13 cellular contexts compared by ENCODE assay signal in genomic region chr11:64687204-64687603, GRCh38. TPM values are rescaled to one million over a fixed set of nuclear protein-coding genes. Genes with fewer than 3 reads are reported as not detected.
DNase-seq lines count a peak whose midpoint lies in the region; ATAC-seq, FAIRE-seq and TF ChIP-seq lines count a peak whose summit lies in the region.
"Had no signal": no experiment of that assay in that cellular context is flagged by ENCODE, and none has a peak within 500 bp of the region (broad histone marks: within the 10 kb centered on the region; RNA-seq: fewer than 3 reads in every experiment).

No MANE protein-coding gene starts in this region.

- H3K79me2 ChIP-seq in HepG2 (ENCODE audit: insufficient read depth, low read length), result no peaks in the 10 kb centered on the region

- TF ChIP-seq EP300 in HepG2 (IDR thresholded peaks at IDR 0.05; ENCODE audit: low read depth in 2 of 2, low read length in 2 of 2), result no peak
- no peak for TF ChIP-seq EP300 in HepG2 (CRISPR knock-in tag; IDR thresholded peaks at IDR 0.05; ENCODE audit: borderline replicate concordance)

- no peak overlapping the region for H3K27ac Mint-ChIP-seq in MCF 10A (ENCODE audit: low read depth, unreplicated experiment)
- H3K27ac Mint-ChIP-seq: activated CD4-positive, alpha-beta T cell treated with anti-CD3 and anti-CD28 coated beads, Interleukin-2, amount 10 ng/mL, durations not matched to agents 24 days and 14 days had no signal

- H3K9ac ChIP-seq in HepG2 (ENCODE audit: insufficient read depth, low read depth, low read length), result no peak overlapping the region

- DNase-seq in right lobe of liver, result no peak
- DNase-seq in HepG2 (ENCODE audit: low spot score), result no peak
- peak; percentile 89 to 99 (median 97) for DNase-seq in head of caudate nucleus
- peak; percentile 91 for DNase-seq in occipital lobe (lab: John Stamatoyannopoulos, UW)
- DNase-seq in NCI-H1930 (lab: John Stamatoyannopoulos, UW), result no peak
- no peak for DNase-seq in NCI-H2029 (lab: John Stamatoyannopoulos, UW)
- no peak for DNase-seq in 8988T
- DNase-seq in MCF 10A (ENCODE audit: unreplicated experiment), result no peak
- DNase-seq: activated CD4-positive, alpha-beta T cell treated with anti-CD3 and anti-CD28 coated beads, Interleukin-2, amount 10 ng/mL, durations not matched to agents 24 days and 14 days; KG1; PC-9 had no signal

- BruUV-seq in HepG2 (replicated peaks; lab: Mats Ljungman, UMichigan), result no TSS peak
- BruUV-seq in MCF 10A (replicated peaks; lab: Mats Ljungman, UMichigan), result no TSS peak

- 11% methylated on average over 3 of the region's 6 CpGs for WGBS in right lobe of liver (ENCODE audit: insufficient coverage, low coverage, low lambda C conversion rate, missing lambda C conversion rate)
- WGBS in HepG2 (ENCODE audit: low lambda C conversion rate), result 4% methylated on average over 5 of the region's 6 CpGs

- no peak for TF ChIP-seq RAD21 in HepG2 (CRISPR knock-in tag; IDR thresholded peaks at IDR 0.05)

- ATAC-seq in right lobe of liver, result peak in 3 of 4 donors; percentile 5 to 41 (median 21)
- ATAC-seq in HepG2, result no peak

- H4K20me1 ChIP-seq in HepG2 (ENCODE audit: insufficient read depth, low read length), result no peaks in the 10 kb centered on the region

- H3K4me1 Mint-ChIP-seq in MCF 10A (ENCODE audit: insufficient read depth, unreplicated experiment), result peaks cover 13% of the 10 kb centered on the region

- H3K36me3 Mint-ChIP-seq in MCF 10A (ENCODE audit: insufficient read depth, unreplicated experiment), result peaks cover 6% of the 10 kb centered on the region

- in situ Hi-C loops in HepG2 (cut with HindIII; ENCODE audit: extremely low pct_ligation_motif_present, low pct_unique_long_range_greater_than_20kb), result no loop called here

- H3K27ac ChIP-seq in right lobe of liver, result no peak overlapping the region
- H3K27ac ChIP-seq in HepG2 (ENCODE audit: extremely low read length, insufficient read depth, low read length), result no peak overlapping the region
- H3K27ac ChIP-seq: PC-9 had no signal

- TF ChIP-seq CTCF in right lobe of liver (IDR thresholded peaks at IDR 0.05), result no peak
- TF ChIP-seq CTCF in HepG2 (CRISPR knock-in tag; IDR thresholded peaks at IDR 0.05), result no peak
- no peak for TF ChIP-seq CTCF in MCF 10A (IDR thresholded peaks at IDR 0.05; ENCODE audit: unreplicated experiment)

- POLR2A ChIA-PET in HepG2 (lab: Yijun Ruan, JAX), result no interaction called here
- POLR2A ChIA-PET in MCF 10A (lab: Yijun Ruan, JAX), result no interaction called here

- H3K9me3 Mint-ChIP-seq in MCF 10A (ENCODE audit: unreplicated experiment), result no peaks in the 10 kb centered on the region
- H3K9me3 Mint-ChIP-seq: activated CD4-positive, alpha-beta T cell treated with anti-CD3 and anti-CD28 coated beads, Interleukin-2, amount 10 ng/mL, durations not matched to agents 24 days and 14 days had no signal

- no peak overlapping the region for H3K4me3 ChIP-seq in right lobe of liver
- H3K4me3 ChIP-seq in HepG2 (replicated peaks in 1 of 3; ENCODE audit: insufficient read depth in 1 of 3, low read depth in 2 of 3, low read length in 3 of 3), result no peak overlapping the region
- H3K4me3 ChIP-seq: PC-9 had no signal

- H3K4me1 ChIP-seq in right lobe of liver, result peaks cover 0 to 9% (median 2%) of the 10 kb centered on the region in 4 donors
- H3K4me1 ChIP-seq in HepG2 (ENCODE audit: insufficient read depth, low read length), result no peaks in the 10 kb centered on the region; the same call in 1 of the 2 replicates

- H3K27me3 Mint-ChIP-seq in MCF 10A (ENCODE audit: insufficient read depth, unreplicated experiment), result peaks cover 35% of the 10 kb centered on the region

- CTCF ChIA-PET in HepG2 (lab: Yijun Ruan, JAX; ENCODE audit: low intra/inter-chr PET ratio, low total read pairs), result interaction anchor here (1.6 kb wide), 1 partner anchor 238 kb away, joined by 4 read pairs; no protein-coding TSS in a partner anchor
- CTCF ChIA-PET in MCF 10A (lab: Yijun Ruan, JAX), result interaction anchor here (0.7 to 3.6 kb wide), 3 partner anchors 13 to 49 kb away, joined by 3 to 44 read pairs (median 8); no protein-coding TSS in a partner anchor

- intact Hi-C loops in right lobe of liver (cut with DNase I) (loop anchor here in 1 of 2 donors (10.0 kb wide), 1 partner anchor 78 kb away; no protein-coding TSS in a partner anchor), HepG2 (cut with micrococcal nuclease; ENCODE audit: unreplicated experiment) (no loop called here), head of caudate nucleus (cut with DNase I) (loop anchor here (5.0 kb wide), 1 partner anchor 35 kb away; no protein-coding TSS in a partner anchor), MCF 10A (cut with micrococcal nuclease) (no loop called here)

- H3K4me3 Mint-ChIP-seq in MCF 10A (ENCODE audit: unreplicated experiment), result no peak overlapping the region
- H3K4me3 Mint-ChIP-seq: activated CD4-positive, alpha-beta T cell treated with anti-CD3 and anti-CD28 coated beads, Interleukin-2, amount 10 ng/mL, durations not matched to agents 24 days and 14 days had no signal

- no peaks in the 10 kb centered on the region for H3K27me3 ChIP-seq in right lobe of liver
- H3K27me3 ChIP-seq in HepG2 (ENCODE audit: control insufficient read depth in 1 of 2, insufficient read depth in 2 of 2, low read length in 2 of 2), result peaks cover 11 to 79% of the 10 kb centered on the region in 2 experiments; a peak in 4 of 5 replicates

- H3K4me2 ChIP-seq in HepG2 (ENCODE audit: low read depth, low read length), result no peak overlapping the region
- H3K4me2 ChIP-seq: PC-9 had no signal

- no peak for TF ChIP-seq POLR2A in right lobe of liver (IDR thresholded peaks at IDR 0.05)
- no peak for TF ChIP-seq POLR2A in HepG2 (IDR thresholded peaks at IDR 0.05; ENCODE audit: insufficient read depth in 1 of 2, low read depth in 2 of 2, low read length in 2 of 2)

- H3K36me3 ChIP-seq in right lobe of liver (no peaks in the 10 kb centered on the region), HepG2 (replicated peaks in 1 of 2; ENCODE audit: control insufficient read depth in 1 of 2, insufficient read depth in 2 of 2, low read length in 2 of 2) (no peaks in the 10 kb centered on the region)

- H3K9me3 ChIP-seq in right lobe of liver (no peaks in the 10 kb centered on the region), HepG2 (ENCODE audit: low read length) (no peaks in the 10 kb centered on the region)

- no peak overlapping the region for H2AFZ ChIP-seq in HepG2 (ENCODE audit: low read length)
- H2AFZ ChIP-seq: PC-9 had no signal

- FAIRE-seq in HepG2 (lab: Jason Lieb, UNC), result no peak
- FAIRE-seq: bronchial epithelial cell had no signal

RNA-seq across cellular contexts. Expression of gene NRXN2, which starts 35.8 kb away (rescaled TPM):
- 1 to 10 TPM; 1.6 to 7.7 (median 2.3) TPM for total RNA-seq in right lobe of liver
- not detected in 2 replicates for total RNA-seq in HepG2 (2016; rRNA removed; fragmentation: Illumina TruSeq; extraction: Trizol)
- not detected in 2 replicates for total RNA-seq in HepG2 (2016; cell fraction: cytosol; rRNA removed; fragmentation: Illumina TruSeq; extraction: Trizol; ENCODE audit: low read depth)
- total RNA-seq in HepG2 (2016; cell fraction: insoluble cytoplasmic fraction; rRNA removed; fragmentation: Illumina TruSeq; extraction: Trizol), result not detected in 2 replicates
- total RNA-seq in HepG2 (2016; cell fraction: membrane; rRNA removed; fragmentation: Illumina TruSeq; extraction: Trizol), result not detected in 2 replicates
- total RNA-seq in HepG2 (2016; cell fraction: nucleus; rRNA removed; fragmentation: Illumina TruSeq; extraction: Trizol), result not detected in 2 replicates
- 0.03 TPM in 1 of 2 replicates, not detected in the other for polyA plus RNA-seq in HepG2 (2011; rRNA removed)
- 0.08 and 0.14 TPM in 2 replicates for polyA plus RNA-seq in HepG2 (2011; cell fraction: cytosol; rRNA removed)
- polyA plus RNA-seq in HepG2 (2011; cell fraction: nucleus; rRNA removed), result 0.13 TPM in 1 of 2 replicates, not detected in the other
- 0.32 and 0.42 TPM in 2 replicates for polyA plus RNA-seq in HepG2 (2012)
- polyA plus RNA-seq in HepG2 (2016; cell fraction: cytosol; fragmentation: Illumina TruSeq; extraction: Trizol; ENCODE audit: low read depth), result not detected in 2 replicates
- polyA plus RNA-seq in HepG2 (2016; cell fraction: insoluble cytoplasmic fraction; fragmentation: Illumina TruSeq; extraction: Trizol; ENCODE audit: low read depth), result 0.07 TPM in 1 of 2 replicates, not detected in the other
- polyA plus RNA-seq in HepG2 (2016; cell fraction: membrane; fragmentation: Illumina TruSeq; extraction: Trizol; ENCODE audit: low read depth), result not detected in 2 replicates
- not detected in 2 replicates for polyA plus RNA-seq in HepG2 (2016; cell fraction: nucleus; fragmentation: Illumina TruSeq; extraction: Trizol; ENCODE audit: insufficient read depth, low read depth)
- 1.9 TPM in 1 of 2 replicates, not detected in the other for polyA minus RNA-seq in HepG2 (2011; rRNA and poly(A)+ RNA removed; ENCODE audit: low replicate concordance)
- polyA minus RNA-seq in HepG2 (2011; cell fraction: cytosol; rRNA and poly(A)+ RNA removed), result not detected in 2 replicates
- not detected in 2 replicates for polyA minus RNA-seq in HepG2 (2011; cell fraction: nucleus; rRNA and poly(A)+ RNA removed)
- 219 TPM for total RNA-seq in occipital lobe
- not detected in 2 replicates for total RNA-seq in MCF 10A (2022)
- total RNA-seq: bronchial epithelial cell, epithelial cell of proximal tubule, PC-9 had no signal

RNA-seq across cellular contexts. Expression of gene RASGRP2, which starts 56.7 kb away (rescaled TPM):
- total RNA-seq in right lobe of liver, result 1 to 10 TPM; 1.6 to 8.1 (median 3.2) TPM
- not detected in 2 replicates for total RNA-seq in HepG2 (2016; rRNA removed; fragmentation: Illumina TruSeq; extraction: Trizol)
- total RNA-seq in HepG2 (2016; cell fraction: cytosol; rRNA removed; fragmentation: Illumina TruSeq; extraction: Trizol; ENCODE audit: low read depth), result not detected in 2 replicates
- total RNA-seq in HepG2 (2016; cell fraction: insoluble cytoplasmic fraction; rRNA removed; fragmentation: Illumina TruSeq; extraction: Trizol), result not detected in 2 replicates
- not detected in 2 replicates for total RNA-seq in HepG2 (2016; cell fraction: membrane; rRNA removed; fragmentation: Illumina TruSeq; extraction: Trizol)
- total RNA-seq in HepG2 (2016; cell fraction: nucleus; rRNA removed; fragmentation: Illumina TruSeq; extraction: Trizol), result not detected in 2 replicates
- polyA plus RNA-seq in HepG2 (2011; rRNA removed), result 0.18 and 0.61 TPM in 2 replicates
- polyA plus RNA-seq in HepG2 (2011; cell fraction: cytosol; rRNA removed), result 0.23 TPM in 2 replicates
- 0.54 and 1.5 TPM in 2 replicates for polyA plus RNA-seq in HepG2 (2011; cell fraction: nucleus; rRNA removed)
- polyA plus RNA-seq in HepG2 (2012), result 0.38 TPM in 1 of 2 replicates, not detected in the other
- 0.26 and 0.27 TPM in 2 replicates for polyA plus RNA-seq in HepG2 (2016; cell fraction: cytosol; fragmentation: Illumina TruSeq; extraction: Trizol; ENCODE audit: low read depth)
- not detected in 2 replicates for polyA plus RNA-seq in HepG2 (2016; cell fraction: insoluble cytoplasmic fraction; fragmentation: Illumina TruSeq; extraction: Trizol; ENCODE audit: low read depth)
- 0.30 TPM in 1 of 2 replicates, not detected in the other for polyA plus RNA-seq in HepG2 (2016; cell fraction: membrane; fragmentation: Illumina TruSeq; extraction: Trizol; ENCODE audit: low read depth)
- polyA plus RNA-seq in HepG2 (2016; cell fraction: nucleus; fragmentation: Illumina TruSeq; extraction: Trizol; ENCODE audit: insufficient read depth, low read depth), result not detected in 2 replicates
- 0.28 TPM in 1 of 2 replicates, not detected in the other for polyA minus RNA-seq in HepG2 (2011; rRNA and poly(A)+ RNA removed; ENCODE audit: low replicate concordance)
- not detected in 2 replicates for polyA minus RNA-seq in HepG2 (2011; cell fraction: cytosol; rRNA and poly(A)+ RNA removed)
- polyA minus RNA-seq in HepG2 (2011; cell fraction: nucleus; rRNA and poly(A)+ RNA removed), result not detected in 2 replicates
- 36.7 TPM for total RNA-seq in occipital lobe
- total RNA-seq in MCF 10A (2022), result not detected in 2 replicates
- total RNA-seq: bronchial epithelial cell, epithelial cell of proximal tubule had no signal

Comparison
In these comparisons a context has a peak if more than half of its experiments do, and no peak if none do; other contexts are left out.
1. DNase-seq: peak in head of caudate nucleus (42 of 42) and occipital lobe (single experiment); none in right lobe of liver (0 of 3), HepG2 (single experiment), NCI-H1930 (0 of 2), NCI-H2029 (single experiment), 8988T (single experiment) and MCF 10A (single experiment).
2. RNA of gene NRXN2, which starts 35.8 kb away (total RNA-seq): 219 TPM in occipital lobe (single experiment); 1.6 to 7.7 TPM in right lobe of liver, not detected in MCF 10A and not detected in HepG2; every median in the first group is over 10 times any median in the second.